In the genomic region with DNA sequence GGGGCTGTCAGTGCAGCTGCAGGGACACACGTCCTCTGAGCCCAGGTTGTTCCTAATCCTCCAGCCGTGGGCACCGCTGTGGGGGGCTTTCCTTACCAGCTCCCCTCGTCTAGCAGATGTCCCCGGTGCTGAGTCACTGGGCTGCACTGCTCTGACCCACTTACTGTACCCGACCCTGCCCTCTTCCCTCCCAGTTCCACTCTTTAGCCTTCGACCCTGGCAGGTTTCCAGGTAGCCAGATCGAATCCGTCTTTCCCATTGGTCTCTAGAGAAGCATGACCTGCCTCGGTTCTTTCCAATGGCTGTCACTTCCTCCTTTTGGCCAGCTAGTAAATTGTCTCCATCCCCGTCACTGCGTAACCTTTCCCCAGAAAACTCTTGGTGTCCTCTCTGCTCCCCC, we compare ENCODE assay signal across 10 cellular contexts. TPM values are rescaled to one million over a fixed set of nuclear protein-coding genes. Genes with fewer than 3 reads are reported as not detected.
DNase-seq lines count a peak whose midpoint lies in the region; ATAC-seq and TF ChIP-seq lines count a peak whose summit lies in the region.
"Had no signal": no experiment of that assay in that cellular context is flagged by ENCODE, and none has a peak within 500 bp of the region (broad histone marks: within the 10 kb centered on the region; RNA-seq: fewer than 3 reads in every experiment).

No MANE protein-coding gene starts in this region.

- ATAC-seq in left lung = peak; percentile 14
- no peak for ATAC-seq in stimulated activated naive CD8-positive, alpha-beta T cell treated with anti-CD3 and anti-CD28 coated beads, Interleukin-15, amount 100 ng/mL, for 72 hours
- ATAC-seq in GM18517 (IDR thresholded peaks at IDR 0.05; ENCODE audit: unreplicated experiment) = no peak
- ATAC-seq in HG02938 (IDR thresholded peaks at IDR 0.05; ENCODE audit: unreplicated experiment) = no peak

- no peaks in the 10 kb centered on the region for H3K27me3 ChIP-seq in left lung

- H3K27ac ChIP-seq in left lung = peak overlapping the region; percentile 64 to 65

- no peaks in the 10 kb centered on the region for H3K9me3 ChIP-seq in left lung

- H3K4me1 ChIP-seq in left lung = peaks cover 29 to 53% of the 10 kb centered on the region in 2 donors

- peaks cover 45% of the 10 kb centered on the region for H3K36me3 Mint-ChIP-seq in activated T-helper 2 cell treated with anti-CD3 and anti-CD28 coated beads, Interferon-gamma antibody, Interleukin-2, Interleukin-4, amounts not matched to agents 10 μg/mL and 5 μg/mL and 100 μg/mL, durations not matched to agents 14 hours and 24 hours and 36 hours (ENCODE audit: low read depth)

- H3K9me3 Mint-ChIP-seq in activated T-helper 2 cell treated with anti-CD3 and anti-CD28 coated beads, Interferon-gamma antibody, Interleukin-2, Interleukin-4, amounts not matched to agents 10 μg/mL and 5 μg/mL and 100 μg/mL, durations not matched to agents 14 hours and 24 hours and 36 hours = no peaks in the 10 kb centered on the region
- no peaks in the 10 kb centered on the region for H3K9me3 Mint-ChIP-seq in stimulated activated naive CD8-positive, alpha-beta T cell treated with anti-CD3 and anti-CD28 coated beads, Interleukin-15, amount 100 ng/mL, for 72 hours
- H3K9me3 Mint-ChIP-seq: mesothelial cell of epicardium had no signal

- peak overlapping the region; percentile 2 for H3K27ac Mint-ChIP-seq in activated T-helper 2 cell treated with anti-CD3 and anti-CD28 coated beads, Interferon-gamma antibody, Interleukin-2, Interleukin-4, amounts not matched to agents 10 μg/mL and 5 μg/mL and 100 μg/mL, durations not matched to agents 14 hours and 24 hours and 36 hours
- peak overlapping the region; percentile 35 to 91 for H3K27ac Mint-ChIP-seq in stimulated activated naive CD8-positive, alpha-beta T cell treated with anti-CD3 and anti-CD28 coated beads, Interleukin-15, amount 100 ng/mL, for 72 hours
- H3K27ac Mint-ChIP-seq: mesothelial cell of epicardium had no signal

- no peak overlapping the region for H3K4me3 Mint-ChIP-seq in activated T-helper 2 cell treated with anti-CD3 and anti-CD28 coated beads, Interferon-gamma antibody, Interleukin-2, Interleukin-4, amounts not matched to agents 10 μg/mL and 5 μg/mL and 100 μg/mL, durations not matched to agents 14 hours and 24 hours and 36 hours (ENCODE audit: low read depth)
- H3K4me3 Mint-ChIP-seq in stimulated activated naive CD8-positive, alpha-beta T cell treated with anti-CD3 and anti-CD28 coated beads, Interleukin-15, amount 100 ng/mL, for 72 hours = peak overlapping the region in 1 of 2 donors; percentile 30
- H3K4me3 Mint-ChIP-seq: mesothelial cell of epicardium had no signal

- H3K36me3 ChIP-seq in left lung = peaks cover 0 to 31% of the 10 kb centered on the region in 2 donors

- TF ChIP-seq CTCF in left lung (IDR thresholded peaks at IDR 0.05) = no peak

- DNase-seq in activated CD8-positive, alpha-beta memory T cell treated with anti-CD3 and anti-CD28 coated beads, Interleukin-2, amount 50 U/mL, for 48 hours = peak; percentile 34
- no peak for DNase-seq in activated CD8-positive, alpha-beta memory T cell treated with anti-CD3 and anti-CD28 coated beads for 24 hours
- DNase-seq in activated T-helper 2 cell treated with anti-CD3 and anti-CD28 coated beads, Interferon-gamma antibody, Interleukin-2, Interleukin-4, amounts not matched to agents 10 μg/mL and 5 μg/mL and 100 μg/mL, durations not matched to agents 14 hours and 24 hours and 36 hours (ENCODE audit: low spot score) = no peak
- peak in 1 of 2 donors; percentile 53 for DNase-seq in left lung
- no peak for DNase-seq in stimulated activated naive CD8-positive, alpha-beta T cell treated with anti-CD3 and anti-CD28 coated beads, Interleukin-15, amount 100 ng/mL, for 72 hours
- DNase-seq in NCI-H1930 (lab: John Stamatoyannopoulos, UW) = no peak
- DNase-seq: GOT3 had no signal

- intact Hi-C loops in activated T-helper 2 cell treated with anti-CD3 and anti-CD28 coated beads, Interferon-gamma antibody, Interleukin-2, Interleukin-4, amounts not matched to agents 10 μg/mL and 5 μg/mL and 100 μg/mL, durations not matched to agents 14 hours and 24 hours and 36 hours (cut with micrococcal nuclease) = no loop called here
- intact Hi-C loops in left lung (cut with DNase I) = no loop called here

- H3K4me3 ChIP-seq in left lung = no peak overlapping the region

- H3K27me3 Mint-ChIP-seq in activated T-helper 2 cell treated with anti-CD3 and anti-CD28 coated beads, Interferon-gamma antibody, Interleukin-2, Interleukin-4, amounts not matched to agents 10 μg/mL and 5 μg/mL and 100 μg/mL, durations not matched to agents 14 hours and 24 hours and 36 hours (ENCODE audit: low read depth) = no peaks in the 10 kb centered on the region
- no peaks in the 10 kb centered on the region for H3K27me3 Mint-ChIP-seq in stimulated activated naive CD8-positive, alpha-beta T cell treated with anti-CD3 and anti-CD28 coated beads, Interleukin-15, amount 100 ng/mL, for 72 hours

- peaks cover 38% of the 10 kb centered on the region for H3K4me1 Mint-ChIP-seq in activated T-helper 2 cell treated with anti-CD3 and anti-CD28 coated beads, Interferon-gamma antibody, Interleukin-2, Interleukin-4, amounts not matched to agents 10 μg/mL and 5 μg/mL and 100 μg/mL, durations not matched to agents 14 hours and 24 hours and 36 hours (ENCODE audit: low read depth)
- peaks cover 54% of the 10 kb centered on the region for H3K4me1 Mint-ChIP-seq in stimulated activated naive CD8-positive, alpha-beta T cell treated with anti-CD3 and anti-CD28 coated beads, Interleukin-15, amount 100 ng/mL, for 72 hours

RNA-seq across cellular contexts. Expression of a gene that starts 48.4 kb away (rescaled TPM):
- 37.0 and 39.7 TPM in 2 replicates for total RNA-seq in activated T-helper 2 cell treated with anti-CD3 and anti-CD28 coated beads, Interferon-gamma antibody, Interleukin-2, Interleukin-4, amounts not matched to agents 10 μg/mL and 5 μg/mL and 100 μg/mL, durations not matched to agents 14 hours and 24 hours and 36 hours
- total RNA-seq in left lung = 10 to 100 TPM; 39.1 to 55.1 TPM
